1 cellular context compared by ENCODE assay signal in the genomic region with DNA sequence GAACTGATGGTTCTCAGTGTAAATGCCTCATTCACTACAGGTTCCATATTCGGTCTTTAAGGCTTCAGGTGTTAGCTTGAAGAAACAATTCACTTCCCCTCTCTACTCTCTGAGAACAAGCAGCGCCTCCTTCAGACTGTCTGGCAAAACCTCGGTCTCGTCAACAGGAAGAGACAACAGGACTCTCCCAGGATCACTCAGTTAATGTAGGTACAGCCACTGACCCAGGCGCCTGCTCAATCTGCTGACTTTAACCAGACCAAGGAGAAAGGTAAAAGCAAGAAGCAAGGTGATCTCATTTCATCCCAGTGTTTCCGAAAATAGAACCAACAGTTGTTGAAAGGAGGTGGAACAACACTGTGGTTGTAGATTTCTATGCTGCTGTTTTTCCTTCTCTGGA.
TF ChIP-seq lines count a peak whose summit lies in the region.

No MANE protein-coding gene starts in this region.

TF ChIP-seq in H1, 55 proteins besides CTCF, POLR2A, EP300 and RAD21:
- no peak for TF ChIP-seq BCL11A (IDR thresholded peaks at IDR 0.05; ENCODE audit: low read depth in 2 of 2, low read length in 2 of 2)
- no peak for TF ChIP-seq KDM1A (IDR thresholded peaks at IDR 0.05; ENCODE audit: borderline replicate concordance, low read length)
- no peak for TF ChIP-seq POU5F1 (IDR thresholded peaks at IDR 0.05; ENCODE audit: low read depth, low read length)
- no peak for TF ChIP-seq CTBP2 (IDR thresholded peaks at IDR 0.05; ENCODE audit: borderline replicate concordance, insufficient read depth, insufficient read length, low read length)
- TF ChIP-seq ZNF274 (IDR thresholded peaks at IDR 0.05; ENCODE audit: borderline replicate concordance, extremely low read depth, low read length): no peak
- no peak for TF ChIP-seq RNF2 (IDR thresholded peaks at IDR 0.05; ENCODE audit: borderline replicate concordance, low read depth, low read length, missing control alignments, poor library complexity, severe bottlenecking)
- no peak for TF ChIP-seq EZH2 (IDR thresholded peaks at IDR 0.05; ENCODE audit: low read depth, low read length, severe bottlenecking)
- TF ChIP-seq FOSL1 (IDR thresholded peaks at IDR 0.05; ENCODE audit: insufficient read depth, low read depth, low read length): no peak
- no peak for TF ChIP-seq RXRA (IDR thresholded peaks at IDR 0.05; ENCODE audit: insufficient read depth, low read depth, low read length)
- no peak for TF ChIP-seq NANOG (IDR thresholded peaks at IDR 0.05; ENCODE audit: insufficient read depth, low read depth, low read length, poor library complexity, severe bottlenecking)
